21 cellular contexts compared by ENCODE assay signal in genomic region chr5:13640270-13640669, GRCh38.
DNase-seq lines count a peak whose midpoint lies in the region; ATAC-seq, FAIRE-seq and TF ChIP-seq lines count a peak whose summit lies in the region.
"Had no signal": no experiment of that assay in that cellular context is flagged by ENCODE, and none has a peak within 500 bp of the region (broad histone marks: within the 10 kb centered on the region; RNA-seq: fewer than 3 reads in every experiment).

No MANE protein-coding gene starts in this region.

- CTCF ChIA-PET in Caco-2 (lab: Charles Lee), result no interaction called here

- ATAC-seq in pancreas, result peak in 3 of 4 donors; percentile 15 to 73 (median 60)
- no peak for ATAC-seq in activated T-cell treated with anti-CD3 and anti-CD28 coated beads, Interleukin-2, amount 50 U/mL, for 4 hours
- ATAC-seq: Right ventricle myocardium inferior had no signal

- H3K9me3 ChIP-seq in Caco-2 (peaks cover 3% of the 10 kb centered on the region; the same call in 1 of the 2 replicates), kidney (ENCODE audit: control insufficient read depth in 1 of 2, low read length in 2 of 2) (no peaks in the 10 kb centered on the region), pancreas (no peaks in the 10 kb centered on the region)
- H3K9me3 ChIP-seq: SJSA1 had no signal

- no peaks in the 10 kb centered on the region for H3K36me3 Mint-ChIP-seq in Caco-2 (ENCODE audit: insufficient read depth, unreplicated experiment)
- H3K36me3 Mint-ChIP-seq in activated T-cell treated with anti-CD3 and anti-CD28 coated beads, Interleukin-2, amount 50 U/mL, for 4 hours (ENCODE audit: insufficient read depth), result no peaks in the 10 kb centered on the region
- H3K36me3 Mint-ChIP-seq: CD4-positive, CD25-positive, alpha-beta regulatory T cell had no signal

- H3K4me3 Mint-ChIP-seq in Caco-2 (ENCODE audit: unreplicated experiment), result no peak overlapping the region
- no peak overlapping the region for H3K4me3 Mint-ChIP-seq in activated T-cell treated with anti-CD3 and anti-CD28 coated beads, Interleukin-2, amount 50 U/mL, for 4 hours
- H3K4me3 Mint-ChIP-seq: CD4-positive, CD25-positive, alpha-beta regulatory T cell; H9 had no signal

- H3K27me3 ChIP-seq in Caco-2 (replicated peaks; ENCODE audit: control insufficient read depth, insufficient read depth, low read length) (no peaks in the 10 kb centered on the region), pancreas (no peaks in the 10 kb centered on the region)
- H3K27me3 ChIP-seq: SJSA1 had no signal

- no peaks in the 10 kb centered on the region for H3K27me3 Mint-ChIP-seq in Caco-2 (ENCODE audit: insufficient read depth, unreplicated experiment)
- H3K27me3 Mint-ChIP-seq in activated T-cell treated with anti-CD3 and anti-CD28 coated beads, Interleukin-2, amount 50 U/mL, for 4 hours (ENCODE audit: low read depth), result no peaks in the 10 kb centered on the region
- H3K27me3 Mint-ChIP-seq: CD4-positive, CD25-positive, alpha-beta regulatory T cell had no signal

- H3K9me3 Mint-ChIP-seq in Caco-2 (ENCODE audit: unreplicated experiment), result peaks cover 37% of the 10 kb centered on the region
- no peaks in the 10 kb centered on the region for H3K9me3 Mint-ChIP-seq in activated T-cell treated with anti-CD3 and anti-CD28 coated beads, Interleukin-2, amount 50 U/mL, for 4 hours
- H3K9me3 Mint-ChIP-seq: H9 had no signal

- DNase-seq in Caco-2 (peak; percentile 50 to 54), RCC 7860 (ENCODE audit: low spot score) (peak; percentile 71), kidney (no peak), pancreas (no peak), cortex of kidney (lab: John Stamatoyannopoulos, UW) (no peak), activated gamma-delta T cell treated with Interleukin-2 at 50 U/mL for 16 hours (no peak)
- DNase-seq in activated T-cell treated with anti-CD3 and anti-CD28 coated beads, Interleukin-2, amount 50 U/mL, for 4 hours, result no peak
- DNase-seq: CD4-positive, CD25-positive, alpha-beta regulatory T cell; DMS153; GM23248; H9; IMR-90; NCI-H1092 treated with DMSO at 0.1 percent for 48 hours; NCI-H1436 treated with DMSO at 0.1 percent for 48 hours; NCI-H1930; NCI-H2227 treated with DMSO at 0.1 percent for 48 hours; NCI-H524 treated with DMSO at 0.1 percent for 48 hours had no signal

- POLR2A ChIA-PET in Caco-2 (lab: Charles Lee), result no interaction called here

- H3K4me1 ChIP-seq in Caco-2 (peaks cover 33% of the 10 kb centered on the region), kidney (ENCODE audit: control insufficient read depth in 1 of 2, insufficient read depth in 1 of 2, low read depth in 1 of 2, low read length in 2 of 2) (no peaks in the 10 kb centered on the region), pancreas (no peaks in the 10 kb centered on the region)
- H3K4me1 ChIP-seq: SJSA1 had no signal

- FAIRE-seq in RCC 7860 (lab: Jason Lieb, UNC) (peak; percentile 96), kidney (lab: Jason Lieb, UNC) (peak; percentile 64), pancreas (lab: Jason Lieb, UNC) (no peak)
- FAIRE-seq: GM12891 had no signal

- H3K4me3 ChIP-seq in Caco-2 (ENCODE audit: low read depth, low read length) (no peak overlapping the region), kidney (ENCODE audit: low read length in 2 of 2) (no peak overlapping the region), pancreas (no peak overlapping the region)
- H3K4me3 ChIP-seq: GM23248, SJSA1 had no signal

- intact Hi-C loops in Caco-2 (cut with micrococcal nuclease; ENCODE audit: unreplicated experiment) (no loop called here), kidney (cut with DNase I) (no loop called here), pancreas (cut with DNase I) (no loop called here)

- TF ChIP-seq CTCF in Caco-2 (IDR thresholded peaks at IDR 0.05; ENCODE audit: insufficient read depth in 1 of 2, low read depth in 1 of 2, low read length in 1 of 2, severe bottlenecking in 1 of 2, unreplicated experiment in 1 of 2) (no peak), kidney (IDR thresholded peaks at IDR 0.05; ENCODE audit: borderline replicate concordance, extremely low read depth, insufficient read depth) (no peak), pancreas (IDR thresholded peaks at IDR 0.05) (no peak)

- no peak overlapping the region for H3K27ac ChIP-seq in kidney (ENCODE audit: low read depth in 2 of 2, low read length in 2 of 2)
- no peak overlapping the region for H3K27ac ChIP-seq in pancreas
- H3K27ac ChIP-seq: GM23248, KMS-11, SJSA1 had no signal

- no peaks in the 10 kb centered on the region for H3K36me3 ChIP-seq in Caco-2 (ENCODE audit: control insufficient read depth, insufficient read depth, low read length)
- H3K36me3 ChIP-seq in kidney (ENCODE audit: control insufficient read depth in 1 of 2, insufficient read depth in 2 of 2, low read length in 2 of 2), result no peaks in the 10 kb centered on the region
- no peaks in the 10 kb centered on the region for H3K36me3 ChIP-seq in pancreas
- H3K36me3 ChIP-seq: SJSA1 had no signal

- BruUV-seq in Caco-2 (replicated peaks; lab: Mats Ljungman, UMichigan), result no TSS peak

- peaks cover 25% of the 10 kb centered on the region for H3K4me1 Mint-ChIP-seq in Caco-2 (ENCODE audit: low read depth, unreplicated experiment)
- no peaks in the 10 kb centered on the region for H3K4me1 Mint-ChIP-seq in activated T-cell treated with anti-CD3 and anti-CD28 coated beads, Interleukin-2, amount 50 U/mL, for 4 hours (ENCODE audit: low read depth)
- H3K4me1 Mint-ChIP-seq: CD4-positive, CD25-positive, alpha-beta regulatory T cell; H9 had no signal

- H3K9ac ChIP-seq in kidney (ENCODE audit: low read length in 2 of 2), result no peak overlapping the region
- H3K9ac ChIP-seq: GM23248, KMS-11 had no signal

- no peak overlapping the region for H3K27ac Mint-ChIP-seq in Caco-2 (ENCODE audit: unreplicated experiment)
- H3K27ac Mint-ChIP-seq: CD4-positive, CD25-positive, alpha-beta regulatory T cell; H9 had no signal

- WGBS in pancreas, 2 donors, result 12 to 13% methylated on average over 2 of the region's 2 CpGs

Comparison
In these comparisons a context has a peak if more than half of its experiments do, and no peak if none do; other contexts are left out.
1. DNase-seq: peak in Caco-2 (2 of 2) and RCC 7860 (single experiment); none in kidney (single experiment), pancreas (0 of 6), cortex of kidney (single experiment), activated T-cell treated with anti-CD3 and anti-CD28 coated beads, Interleukin-2, amount 50 U/mL, for 4 hours (single experiment) and activated gamma-delta T cell treated with Interleukin-2 at 50 U/mL for 16 hours (single experiment).
2. ATAC-seq: peak in pancreas (3 of 4); none in activated T-cell treated with anti-CD3 and anti-CD28 coated beads, Interleukin-2, amount 50 U/mL, for 4 hours (0 of 2).